In genomic region chr3:179181993-179182551, GRCh38 we compare ENCODE assay signal across 9 cellular contexts. TPM values are rescaled to one million over a fixed set of nuclear protein-coding genes. Genes with fewer than 3 reads are reported as not detected.
DNase-seq lines count a peak whose midpoint lies in the region; ATAC-seq and TF ChIP-seq lines count a peak whose summit lies in the region.
"Had no signal": no experiment of that assay in that cellular context is flagged by ENCODE, and none has a peak within 500 bp of the region (broad histone marks: within the 10 kb centered on the region; RNA-seq: fewer than 3 reads in every experiment).

No MANE protein-coding gene starts in this region.

- intact Hi-C loops in CD14-positive monocyte (cut with micrococcal nuclease): loop anchor here in 1 of 2 donors (5.0 kb wide), 1 partner anchor 35 kb away; the partner anchor contains the start of gene PIK3CA

- no peaks in the 10 kb centered on the region for H3K9me3 ChIP-seq in adipocyte (ENCODE audit: control insufficient read depth, low read length)

- H3K27me3 ChIP-seq in adipocyte (replicated peaks; ENCODE audit: control insufficient read depth, insufficient read depth, low read length): no peaks in the 10 kb centered on the region

- H3K4me1 ChIP-seq in adipocyte (ENCODE audit: control insufficient read depth, insufficient read depth, low read length): peaks cover 68% of the 10 kb centered on the region

- H3K9me3 Mint-ChIP-seq in CD14-positive monocyte: no peaks in the 10 kb centered on the region

- TF ChIP-seq CTCF in CD14-positive monocyte (IDR thresholded peaks at IDR 0.05): no peak

- H3K9ac ChIP-seq in adipocyte (ENCODE audit: low read length): no peak overlapping the region

- H3K4me1 Mint-ChIP-seq in CD14-positive monocyte: peaks cover 30% of the 10 kb centered on the region

- no peak overlapping the region for H3K4me3 Mint-ChIP-seq in CD14-positive monocyte

- H3K36me3 ChIP-seq in adipocyte (ENCODE audit: control insufficient read depth, insufficient read depth, low read length, severe bottlenecking): no peaks in the 10 kb centered on the region

- H3K27me3 Mint-ChIP-seq in CD14-positive monocyte (ENCODE audit: low read depth in 3 of 3): no peaks in the 10 kb centered on the region

- DNase-seq in CD14-positive monocyte (ENCODE audit: low spot score): no peak
- peak; percentile 41 for DNase-seq in adipocyte (ENCODE audit: low read depth)
- DNase-seq in myocyte (ENCODE audit: low read depth): peak; percentile 53
- DNase-seq in NCI-H1417 (lab: John Stamatoyannopoulos, UW): no peak
- no peak for DNase-seq in medulla oblongata (ENCODE audit: extremely low spot score)
- DNase-seq: NCI-H187 treated with DMSO at 0.1 percent for 48 hours had no signal

- H3K27ac Mint-ChIP-seq in CD14-positive monocyte: peak overlapping the region; percentile 15 to 83 (median 58)

- H3K36me3 Mint-ChIP-seq in CD14-positive monocyte: no peaks in the 10 kb centered on the region

- ATAC-seq in HG02870 (IDR thresholded peaks at IDR 0.05; ENCODE audit: unreplicated experiment) (peak; percentile 33), GM21737 (IDR thresholded peaks at IDR 0.05; ENCODE audit: unreplicated experiment) (no peak), HG03280 (IDR thresholded peaks at IDR 0.05; ENCODE audit: unreplicated experiment) (no peak)

- H3K4me3 ChIP-seq in adipocyte (ENCODE audit: low read length): peak overlapping the region; percentile 49

RNA-seq across cellular contexts. Expression of gene PIK3CA, which starts 33.9 kb away (rescaled TPM):
- polyA plus RNA-seq in CD14-positive monocyte: 1 to 10 TPM; 9.4 to 9.5 TPM
- total RNA-seq in myocyte: 18.5 and 21.3 TPM in 2 replicates
- polyA plus RNA-seq in myocyte (2012): 9.2 TPM

Comparison
In these comparisons a context has a peak if more than half of its experiments do, and no peak if none do; other contexts are left out.
1. DNase-seq: peak in adipocyte (single experiment) and myocyte (single experiment); none in CD14-positive monocyte (single experiment), NCI-H1417 (0 of 3) and medulla oblongata (single experiment).